Comparison of ENCODE assay signal across 1 cellular context in the genomic region with DNA sequence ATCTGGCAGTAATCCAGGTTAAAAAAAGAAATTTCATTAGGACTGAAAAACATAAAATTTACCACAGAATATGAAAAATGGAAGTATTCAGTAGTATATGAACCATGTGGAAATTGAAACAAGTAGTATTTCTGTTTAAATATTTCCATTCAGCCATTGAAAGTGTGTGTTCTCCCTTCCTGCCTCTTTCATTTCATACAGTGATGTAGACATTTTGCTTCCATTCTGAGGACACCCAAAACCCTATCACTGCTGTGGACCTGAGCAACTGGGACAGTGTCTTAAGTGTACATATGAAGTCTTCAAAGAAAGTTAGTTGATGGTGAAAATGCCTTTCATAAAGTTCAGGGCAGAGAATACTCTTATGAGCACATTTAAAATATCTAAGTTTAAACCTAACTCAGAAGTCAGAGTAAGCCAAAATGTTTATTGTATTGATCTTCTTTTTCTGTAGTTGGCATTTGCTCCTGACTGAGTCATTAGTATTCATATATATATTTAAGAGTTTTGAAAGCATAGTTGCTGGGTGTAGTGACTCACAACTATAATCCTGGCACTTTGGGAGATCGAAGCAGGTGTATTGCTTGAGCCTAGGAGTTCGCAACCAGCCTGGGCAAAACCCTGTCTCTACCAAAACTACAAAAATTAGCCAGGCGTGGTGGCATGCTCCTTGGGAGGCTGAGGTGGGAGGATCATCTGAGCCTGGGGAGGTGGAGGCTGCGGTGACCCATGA.
TF ChIP-seq lines count a peak whose summit lies in the region.

No MANE protein-coding gene starts in this region.

TF ChIP-seq in IMR-90, 13 proteins besides CTCF, POLR2A, EP300 and RAD21:
- TF ChIP-seq BHLHE40 (IDR thresholded peaks at IDR 0.05; ENCODE audit: low read depth, low read length) (no peak), NFE2L2 (IDR thresholded peaks at IDR 0.05; ENCODE audit: low read depth, low read length) (no peak), CEBPB (IDR thresholded peaks at IDR 0.05; ENCODE audit: low read depth, low read length) (no peak)
TF ChIP-seq in IMR-90: peak in this region for 0.
